Comparison of ENCODE assay signal across 16 cellular contexts in the genomic region with DNA sequence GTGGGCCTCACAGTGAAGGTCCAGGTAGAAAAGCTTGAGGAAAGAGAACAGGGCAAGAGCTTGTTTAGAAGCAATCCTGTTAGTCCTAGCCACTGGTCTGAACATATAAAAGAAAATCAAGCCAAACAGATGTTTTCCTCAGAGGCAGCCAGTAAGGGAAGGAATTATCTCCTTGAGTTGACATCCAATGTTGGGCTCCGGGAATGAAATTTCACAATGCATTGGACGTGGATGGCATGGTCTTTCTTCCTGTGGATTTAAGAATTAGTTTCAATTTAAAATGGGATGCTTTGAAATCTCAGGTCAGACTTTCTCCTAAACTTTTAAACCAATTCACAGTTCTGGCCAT.
A peak's percentile ranks its signal among the peaks of the same experiment; 100 is the strongest.
DNase-seq lines count a peak whose midpoint lies in the region; ATAC-seq and TF ChIP-seq lines count a peak whose summit lies in the region.
"Had no signal": no experiment of that assay in that cellular context is flagged by ENCODE, and none has a peak within 500 bp of the region (broad histone marks: within the 10 kb centered on the region; RNA-seq: fewer than 3 reads in every experiment).

No MANE protein-coding gene starts in this region.

- intact Hi-C loops in upper lobe of right lung (cut with DNase I) = no loop called here
- intact Hi-C loops in CD14-positive monocyte (cut with micrococcal nuclease) = no loop called here

- H3K9ac ChIP-seq in mucosa of rectum (ENCODE audit: low read depth in 1 of 2, low read length in 2 of 2) = no peak overlapping the region

- H3K4me1 Mint-ChIP-seq in CD14-positive monocyte = peaks cover 1% of the 10 kb centered on the region

- H3K36me3 ChIP-seq in mucosa of rectum (ENCODE audit: control insufficient read depth in 2 of 2, insufficient read depth in 2 of 2, low read length in 2 of 2) (no peaks in the 10 kb centered on the region), upper lobe of right lung (no peaks in the 10 kb centered on the region)

- H3K27ac ChIP-seq in mucosa of rectum (ENCODE audit: low read depth in 2 of 2, low read length in 2 of 2) (peak overlapping the region; percentile 30 to 45), upper lobe of right lung (peak overlapping the region; percentile 30)

- H3K9me3 Mint-ChIP-seq in CD14-positive monocyte = peaks cover 0 to 9% (median 3%) of the 10 kb centered on the region in 7 donors
- H3K9me3 Mint-ChIP-seq in activated naive CD4-positive, alpha-beta T cell treated with anti-CD3 and anti-CD28 coated beads, Interleukin-2, amount 50 U/mL, for 72 hours = peaks cover 6 to 7% of the 10 kb centered on the region in 2 donors

- H3K27me3 Mint-ChIP-seq in CD14-positive monocyte (ENCODE audit: low read depth in 3 of 3) = peaks cover 24 to 54% (median 28%) of the 10 kb centered on the region in 3 donors

- H3K4me1 ChIP-seq in mucosa of rectum (ENCODE audit: control insufficient read depth in 2 of 2, insufficient read depth in 2 of 2, low read length in 2 of 2) (peaks cover 0 to 3% of the 10 kb centered on the region in 2 donors), upper lobe of right lung (peaks cover 8% of the 10 kb centered on the region)

- ATAC-seq in upper lobe of right lung = no peak
- ATAC-seq in activated naive CD4-positive, alpha-beta T cell treated with anti-CD3 and anti-CD28 coated beads, Interleukin-2, amount 50 U/mL, for 72 hours = no peak
- ATAC-seq: left colon had no signal

- TF ChIP-seq CTCF in upper lobe of right lung (IDR thresholded peaks at IDR 0.05) (no peak), CD14-positive monocyte (IDR thresholded peaks at IDR 0.05) (no peak)

- H3K27me3 ChIP-seq in mucosa of rectum (ENCODE audit: control insufficient read depth in 2 of 2, insufficient read depth in 2 of 2, low read length in 2 of 2) = no peaks in the 10 kb centered on the region
- no peaks in the 10 kb centered on the region for H3K27me3 ChIP-seq in upper lobe of right lung

- no peaks in the 10 kb centered on the region for H3K36me3 Mint-ChIP-seq in CD14-positive monocyte
- H3K36me3 Mint-ChIP-seq in activated naive CD4-positive, alpha-beta T cell treated with anti-CD3 and anti-CD28 coated beads, Interleukin-2, amount 50 U/mL, for 72 hours = no peaks in the 10 kb centered on the region

- no peak overlapping the region for H3K4me3 ChIP-seq in mucosa of rectum (ENCODE audit: low read length in 2 of 2)
- H3K4me3 ChIP-seq in upper lobe of right lung = no peak overlapping the region

- H3K4me3 Mint-ChIP-seq in CD14-positive monocyte = peak overlapping the region in 1 of 2 donors; percentile 12

- H3K9me3 ChIP-seq in mucosa of rectum (ENCODE audit: control insufficient read depth in 2 of 2, low read length in 2 of 2) = no peaks in the 10 kb centered on the region
- H3K9me3 ChIP-seq in upper lobe of right lung = no peaks in the 10 kb centered on the region

- DNase-seq in RPMI7951 (ENCODE audit: low read depth) (peak; percentile 37), fibroblast of gingiva (ENCODE audit: low read depth) (peak; percentile 65), upper lobe of right lung (no peak), CD14-positive monocyte (ENCODE audit: low spot score) (no peak), HT-29 (ENCODE audit: low spot score) (no peak), hypothalamus (lab: John Stamatoyannopoulos, UW) (no peak)
- DNase-seq in activated naive CD4-positive, alpha-beta T cell treated with anti-CD3 and anti-CD28 coated beads, Interleukin-2, amount 50 U/mL, for 72 hours (ENCODE audit: low spot score in 2 of 2) = no peak
- DNase-seq: activated CD4-positive, alpha-beta T cell treated with anti-CD3 and anti-CD28 coated beads, Interleukin-2, amount 50 U/mL, for 4 hours; activated effector memory CD4-positive, alpha-beta T cell treated with Interleukin-2 at 50 U/mL for 16 hours; foreskin melanocyte; KBM-7; left colon; NCI-H1694; posterior cingulate gyrus; T-helper 1 cell had no signal

- no peak overlapping the region for H3K27ac Mint-ChIP-seq in CD14-positive monocyte
- H3K27ac Mint-ChIP-seq in activated naive CD4-positive, alpha-beta T cell treated with anti-CD3 and anti-CD28 coated beads, Interleukin-2, amount 50 U/mL, for 72 hours = no peak overlapping the region

Comparison
In these comparisons a context has a peak if more than half of its experiments do, and no peak if none do; other contexts are left out.
1. DNase-seq: peak in RPMI7951 (single experiment) and fibroblast of gingiva (single experiment); none in upper lobe of right lung (single experiment), CD14-positive monocyte (single experiment), HT-29 (single experiment), activated naive CD4-positive, alpha-beta T cell treated with anti-CD3 and anti-CD28 coated beads, Interleukin-2, amount 50 U/mL, for 72 hours (0 of 2) and hypothalamus (0 of 51).